In the genomic region with DNA sequence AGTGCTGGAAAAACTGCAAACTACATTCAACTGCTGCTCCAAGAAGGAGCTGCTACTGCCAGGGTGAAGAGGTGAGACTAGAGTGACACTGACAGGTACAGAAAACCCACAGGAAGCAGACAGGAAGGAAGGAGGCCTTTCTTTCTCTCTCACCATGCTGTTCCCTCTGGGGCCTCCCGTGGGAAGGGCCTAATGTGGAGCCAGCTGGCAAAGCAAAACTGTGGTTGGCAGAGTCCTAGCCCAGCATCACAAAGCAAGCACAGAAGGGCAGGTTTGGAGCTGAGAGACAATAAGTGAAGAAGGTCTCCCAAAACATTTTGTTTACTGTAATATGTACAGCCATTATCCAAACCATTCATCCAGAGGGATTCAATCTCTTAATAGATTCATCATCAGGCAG, we compare ENCODE assay signal across 8 cellular contexts.
DNase-seq lines count a peak whose midpoint lies in the region; ATAC-seq, FAIRE-seq and TF ChIP-seq lines count a peak whose summit lies in the region.

No MANE protein-coding gene starts in this region.

- ATAC-seq in A549 (no peak), DND-41 (ENCODE audit: insufficient read depth, low read depth) (peak; percentile 91), upper lobe of left lung (ENCODE audit: low FRiP score in 2 of 2) (no peak), GM21526 (IDR thresholded peaks at IDR 0.05; ENCODE audit: low FRiP score, unreplicated experiment) (no peak), GM18502 (IDR thresholded peaks at IDR 0.05; ENCODE audit: poor library complexity, unreplicated experiment) (no peak), GM21717 (IDR thresholded peaks at IDR 0.05; ENCODE audit: unreplicated experiment) (no peak)

- H3K36me3 ChIP-seq in DND-41 (ENCODE audit: insufficient read depth, low read length) (no peaks in the 10 kb centered on the region), hepatocyte (replicated peaks; ENCODE audit: insufficient read depth, low read depth) (no peaks in the 10 kb centered on the region), upper lobe of left lung (no peaks in the 10 kb centered on the region)

- H3K4me1 ChIP-seq in A549, result peaks cover 27% of the 10 kb centered on the region
- peaks cover 27% of the 10 kb centered on the region for H3K4me1 ChIP-seq in DND-41 (ENCODE audit: insufficient read depth, low read length)
- H3K4me1 ChIP-seq in hepatocyte (ENCODE audit: insufficient read depth), result peaks cover 28% of the 10 kb centered on the region
- H3K4me1 ChIP-seq in upper lobe of left lung, result peaks cover 4 to 46% (median 19%) of the 10 kb centered on the region in 4 donors

- WGBS in A549 (ENCODE audit: missing lambda C conversion rate), result 72% methylated on average over 1 of the region's 1 CpG
- WGBS in hepatocyte (ENCODE audit: low lambda C conversion rate, missing lambda C conversion rate), result 65% methylated on average over 1 of the region's 1 CpG
- 0 to 11% methylated on average over 1 of the region's 1 CpG for WGBS in upper lobe of left lung, 2 donors

- no peaks in the 10 kb centered on the region for H3K9me2 ChIP-seq in hepatocyte (replicated peaks; ENCODE audit: insufficient read depth)

- no peaks in the 10 kb centered on the region for H3K27me3 Mint-ChIP-seq in T-helper 2 cell treated with Interferon-gamma antibody and Interleukin-4, amounts not matched to agents 5 μg/mL and 100 μg/mL, for 36 hours (ENCODE audit: low read depth)

- H3K9ac ChIP-seq in DND-41 (ENCODE audit: low read depth, low read length), result peak overlapping the region; percentile 15

- no peak overlapping the region for H3K4me2 ChIP-seq in A549
- peak overlapping the region; percentile 39 for H3K4me2 ChIP-seq in DND-41 (ENCODE audit: insufficient read depth, low read length)
- no peak overlapping the region for H3K4me2 ChIP-seq in hepatocyte

- POLR2A ChIA-PET in A549 (lab: Yijun Ruan, JAX), result no interaction called here

- TF ChIP-seq CTCF in A549 (IDR thresholded peaks at IDR 0.05) (no peak), DND-41 (IDR thresholded peaks at IDR 0.05; ENCODE audit: borderline replicate concordance, extremely low read depth, low read length, poor library complexity, severe bottlenecking) (no peak), hepatocyte (IDR thresholded peaks at IDR 0.05; ENCODE audit: poor library complexity) (no peak), upper lobe of left lung (IDR thresholded peaks at IDR 0.05) (no peak)

- TF ChIP-seq RAD21 in A549 (conservative IDR thresholded peaks at IDR 0.05 in 1 of 2, IDR thresholded peaks at IDR 0.05 in 1 of 2), result no peak

- H3K4me3 ChIP-seq in A549, result no peak overlapping the region
- peak overlapping the region in 1 of 2 experiments; percentile 9; a peak in 1 of 4 replicates for H3K4me3 ChIP-seq in DND-41 (ENCODE audit: low read depth in 1 of 2, low read length in 2 of 2)
- no peak overlapping the region for H3K4me3 ChIP-seq in hepatocyte
- no peak overlapping the region for H3K4me3 ChIP-seq in upper lobe of left lung

- CTCF ChIA-PET in A549 (lab: Yijun Ruan, JAX), result interaction anchor here (1.9 to 7.6 kb wide), 2 partner anchors 186 to 188 kb away, joined by 5 to 42 read pairs; partner anchors contain the start of gene FUT8

- H3K27me3 ChIP-seq in DND-41 (ENCODE audit: insufficient read depth, low read length, poor library complexity), result no peaks in the 10 kb centered on the region
- no peaks in the 10 kb centered on the region for H3K27me3 ChIP-seq in hepatocyte
- no peaks in the 10 kb centered on the region for H3K27me3 ChIP-seq in upper lobe of left lung

- H3K36me3 Mint-ChIP-seq in T-helper 2 cell treated with Interferon-gamma antibody and Interleukin-4, amounts not matched to agents 5 μg/mL and 100 μg/mL, for 36 hours (ENCODE audit: low read depth), result no peaks in the 10 kb centered on the region

- peak overlapping the region; percentile 67 for H3K27ac Mint-ChIP-seq in T-helper 2 cell treated with Interferon-gamma antibody and Interleukin-4, amounts not matched to agents 5 μg/mL and 100 μg/mL, for 36 hours

- H3K79me2 ChIP-seq in DND-41 (ENCODE audit: insufficient read depth, low read length) (no peaks in the 10 kb centered on the region), hepatocyte (no peaks in the 10 kb centered on the region)

- peak overlapping the region; percentile 4; the same call in 1 of the 2 replicates for H2AFZ ChIP-seq in DND-41 (ENCODE audit: low read depth, low read length)
- no peak overlapping the region for H2AFZ ChIP-seq in hepatocyte

- FAIRE-seq in A549 (lab: Jason Lieb, UNC), result no peak

- DNase-seq in A549 (ENCODE audit: low read depth in 1 of 2, low spot score in 1 of 2), result no peak
- DNase-seq in DND-41, result peak; percentile 77
- no peak for DNase-seq in T-helper 2 cell treated with Interferon-gamma antibody and Interleukin-4, amounts not matched to agents 5 μg/mL and 100 μg/mL, for 36 hours (ENCODE audit: low spot score)
- DNase-seq in hepatocyte (ENCODE audit: low spot score), result no peak
- DNase-seq in upper lobe of left lung, result no peak

- H3K27ac ChIP-seq in A549, result peak overlapping the region; percentile 12 to 77; a peak in 3 of 6 replicates
- H3K27ac ChIP-seq in DND-41 (ENCODE audit: low read length), result peak overlapping the region; percentile 80
- peak overlapping the region; percentile 82 for H3K27ac ChIP-seq in hepatocyte
- H3K27ac ChIP-seq in upper lobe of left lung, result peak overlapping the region in 1 of 4 donors; percentile 7

- H3K4me1 Mint-ChIP-seq in T-helper 2 cell treated with Interferon-gamma antibody and Interleukin-4, amounts not matched to agents 5 μg/mL and 100 μg/mL, for 36 hours (ENCODE audit: low read depth), result peaks cover 52% of the 10 kb centered on the region

- H3K9me3 ChIP-seq in A549 (no peaks in the 10 kb centered on the region), DND-41 (ENCODE audit: insufficient read depth, low read length, severe bottlenecking) (no peaks in the 10 kb centered on the region), hepatocyte (ENCODE audit: low read depth) (no peaks in the 10 kb centered on the region), upper lobe of left lung (no peaks in the 10 kb centered on the region)

- H4K20me1 ChIP-seq in DND-41 (ENCODE audit: insufficient read depth, low read length), result no peaks in the 10 kb centered on the region
- no peaks in the 10 kb centered on the region for H4K20me1 ChIP-seq in hepatocyte (ENCODE audit: insufficient read depth, poor library complexity, severe bottlenecking)

- TF ChIP-seq EP300 in A549 (IDR thresholded peaks at IDR 0.05), result no peak
- no peak for TF ChIP-seq EP300 in upper lobe of left lung (IDR thresholded peaks at IDR 0.05)

- H3K9me3 Mint-ChIP-seq in T-helper 2 cell treated with Interferon-gamma antibody and Interleukin-4, amounts not matched to agents 5 μg/mL and 100 μg/mL, for 36 hours, result no peaks in the 10 kb centered on the region

- H3K4me3 Mint-ChIP-seq in T-helper 2 cell treated with Interferon-gamma antibody and Interleukin-4, amounts not matched to agents 5 μg/mL and 100 μg/mL, for 36 hours, result peak overlapping the region; percentile 66

- TF ChIP-seq POLR2A in A549 (IDR thresholded peaks at IDR 0.05; ENCODE audit: low read length), result no peak
- TF ChIP-seq POLR2A in upper lobe of left lung (IDR thresholded peaks at IDR 0.05), result no peak

TF ChIP-seq in A549, 52 proteins besides CTCF, POLR2A, EP300 and RAD21:
- no peak for TF ChIP-seq POLR2AphosphoS2 (conservative IDR thresholded peaks at IDR 0.05; ENCODE audit: low read length)
- TF ChIP-seq GATA3 (IDR thresholded peaks at IDR 0.05; ENCODE audit: borderline replicate concordance), result no peak
- TF ChIP-seq CBX2 (IDR thresholded peaks at IDR 0.05; ENCODE audit: borderline replicate concordance, low read depth), result no peak
- no peak for TF ChIP-seq NPAS2 (CRISPR knock-in tag; IDR thresholded peaks at IDR 0.05; ENCODE audit: borderline replicate concordance)
- TF ChIP-seq, protein P1, sequence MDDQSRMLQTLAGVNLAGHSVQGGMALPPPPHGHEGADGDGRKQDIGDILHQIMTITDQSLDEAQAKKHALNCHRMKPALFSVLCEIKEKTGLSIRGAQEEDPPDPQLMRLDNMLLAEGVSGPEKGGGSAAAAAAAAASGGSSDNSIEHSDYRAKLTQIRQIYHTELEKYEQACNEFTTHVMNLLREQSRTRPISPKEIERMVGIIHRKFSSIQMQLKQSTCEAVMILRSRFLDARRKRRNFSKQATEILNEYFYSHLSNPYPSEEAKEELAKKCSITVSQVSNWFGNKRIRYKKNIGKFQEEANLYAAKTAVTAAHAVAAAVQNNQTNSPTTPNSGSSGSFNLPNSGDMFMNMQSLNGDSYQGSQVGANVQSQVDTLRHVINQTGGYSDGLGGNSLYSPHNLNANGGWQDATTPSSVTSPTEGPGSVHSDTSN (IDR thresholded peaks at IDR 0.05), result no peak
- no peak for TF ChIP-seq RCOR1 (IDR thresholded peaks at IDR 0.05; ENCODE audit: low read depth, low read length)
- TF ChIP-seq, protein P2, sequence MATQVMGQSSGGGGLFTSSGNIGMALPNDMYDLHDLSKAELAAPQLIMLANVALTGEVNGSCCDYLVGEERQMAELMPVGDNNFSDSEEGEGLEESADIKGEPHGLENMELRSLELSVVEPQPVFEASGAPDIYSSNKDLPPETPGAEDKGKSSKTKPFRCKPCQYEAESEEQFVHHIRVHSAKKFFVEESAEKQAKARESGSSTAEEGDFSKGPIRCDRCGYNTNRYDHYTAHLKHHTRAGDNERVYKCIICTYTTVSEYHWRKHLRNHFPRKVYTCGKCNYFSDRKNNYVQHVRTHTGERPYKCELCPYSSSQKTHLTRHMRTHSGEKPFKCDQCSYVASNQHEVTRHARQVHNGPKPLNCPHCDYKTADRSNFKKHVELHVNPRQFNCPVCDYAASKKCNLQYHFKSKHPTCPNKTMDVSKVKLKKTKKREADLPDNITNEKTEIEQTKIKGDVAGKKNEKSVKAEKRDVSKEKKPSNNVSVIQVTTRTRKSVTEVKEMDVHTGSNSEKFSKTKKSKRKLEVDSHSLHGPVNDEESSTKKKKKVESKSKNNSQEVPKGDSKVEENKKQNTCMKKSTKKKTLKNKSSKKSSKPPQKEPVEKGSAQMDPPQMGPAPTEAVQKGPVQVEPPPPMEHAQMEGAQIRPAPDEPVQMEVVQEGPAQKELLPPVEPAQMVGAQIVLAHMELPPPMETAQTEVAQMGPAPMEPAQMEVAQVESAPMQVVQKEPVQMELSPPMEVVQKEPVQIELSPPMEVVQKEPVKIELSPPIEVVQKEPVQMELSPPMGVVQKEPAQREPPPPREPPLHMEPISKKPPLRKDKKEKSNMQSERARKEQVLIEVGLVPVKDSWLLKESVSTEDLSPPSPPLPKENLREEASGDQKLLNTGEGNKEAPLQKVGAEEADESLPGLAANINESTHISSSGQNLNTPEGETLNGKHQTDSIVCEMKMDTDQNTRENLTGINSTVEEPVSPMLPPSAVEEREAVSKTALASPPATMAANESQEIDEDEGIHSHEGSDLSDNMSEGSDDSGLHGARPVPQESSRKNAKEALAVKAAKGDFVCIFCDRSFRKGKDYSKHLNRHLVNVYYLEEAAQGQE (IDR thresholded peaks at IDR 0.05), result no peak
- TF ChIP-seq ZC3H11A (IDR thresholded peaks at IDR 0.05), result no peak
- no peak for TF ChIP-seq ZNF302 (CRISPR knock-in tag; IDR thresholded peaks at IDR 0.05)
